Comparison of ENCODE assay signal across 2 cellular contexts in the genomic region with DNA sequence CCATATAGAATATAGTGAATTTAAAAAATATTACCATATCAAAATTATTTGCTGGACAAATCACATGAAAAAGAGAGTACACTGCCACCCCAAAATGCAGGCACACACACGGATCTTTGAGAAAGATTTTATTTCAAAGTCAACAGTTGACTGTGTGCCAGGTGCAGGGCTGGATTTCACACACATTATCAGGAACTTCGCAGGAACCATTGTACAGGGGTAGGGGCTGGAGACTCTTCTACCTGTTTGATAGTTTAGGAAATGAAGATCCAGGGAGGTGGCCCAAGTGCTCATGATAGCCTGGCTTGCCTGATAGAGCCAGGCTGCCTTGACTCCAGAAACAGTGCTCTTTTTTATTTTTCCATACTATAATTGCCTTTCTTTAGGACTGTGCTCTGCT.
TF ChIP-seq lines count a peak whose summit lies in the region.

No MANE protein-coding gene starts in this region.

TF ChIP-seq in IMR-90, 13 proteins besides CTCF, POLR2A, EP300 and RAD21:
- TF ChIP-seq CHD1 (IDR thresholded peaks at IDR 0.05; ENCODE audit: low read depth, low read length) (no peak), ELK1 (IDR thresholded peaks at IDR 0.05; ENCODE audit: borderline replicate concordance, low read depth, low read length) (no peak), SMC3 (IDR thresholded peaks at IDR 0.05; ENCODE audit: low read depth, low read length) (no peak), CEBPB (IDR thresholded peaks at IDR 0.05; ENCODE audit: low read depth, low read length) (no peak), FOS (IDR thresholded peaks at IDR 0.05; ENCODE audit: low read depth, low read length) (no peak), MXI1 (IDR thresholded peaks at IDR 0.05; ENCODE audit: borderline replicate concordance, low read depth, low read length) (no peak), RFX5 (IDR thresholded peaks at IDR 0.05; ENCODE audit: low read depth, low read length) (no peak), MAZ (IDR thresholded peaks at IDR 0.05; ENCODE audit: borderline replicate concordance, low read depth, low read length) (no peak), BHLHE40 (IDR thresholded peaks at IDR 0.05; ENCODE audit: low read depth, low read length) (no peak), NFE2L2 (IDR thresholded peaks at IDR 0.05; ENCODE audit: low read depth, low read length) (no peak), RCOR1 (IDR thresholded peaks at IDR 0.05; ENCODE audit: insufficient replicate concordance, low read length) (no peak), USF2 (IDR thresholded peaks at IDR 0.05; ENCODE audit: low read depth, low read length) (no peak)

TF ChIP-seq in H1, 55 proteins besides CTCF, POLR2A, EP300 and RAD21:
- TF ChIP-seq HDAC2 (IDR thresholded peaks at IDR 0.05; ENCODE audit: borderline replicate concordance in 1 of 2, low read depth in 2 of 2, low read length in 2 of 2) (no peak), SIRT6 (IDR thresholded peaks at IDR 0.05; ENCODE audit: low read length) (no peak), SIN3A (conservative IDR thresholded peaks at IDR 0.05 in 1 of 2, IDR thresholded peaks at IDR 0.05 in 1 of 2; ENCODE audit: low read depth in 1 of 2, low read length in 2 of 2) (no peak), ZNF274 (IDR thresholded peaks at IDR 0.05; ENCODE audit: borderline replicate concordance, extremely low read depth, low read length) (no peak), SUZ12 (IDR thresholded peaks at IDR 0.05; ENCODE audit: low read length) (no peak), CTBP2 (IDR thresholded peaks at IDR 0.05; ENCODE audit: borderline replicate concordance, insufficient read depth, insufficient read length, low read length) (no peak), CHD1 (IDR thresholded peaks at IDR 0.05; ENCODE audit: low read depth, low read length) (no peak), SRF (IDR thresholded peaks at IDR 0.05; ENCODE audit: low read depth, low read length) (no peak), GABPA (IDR thresholded peaks at IDR 0.05; ENCODE audit: borderline replicate concordance, insufficient read depth, low read length) (no peak), TAF1 (IDR thresholded peaks at IDR 0.05; ENCODE audit: low read depth, low read length) (no peak), TBP (IDR thresholded peaks at IDR 0.05; ENCODE audit: low read depth, low read length) (no peak), SP2 (IDR thresholded peaks at IDR 0.05; ENCODE audit: low read length) (no peak)
TF ChIP-seq in H1: peak in this region for 0.
